Comparison of ENCODE assay signal across 31 cellular contexts in genomic region chr16:11515540-11516430, GRCh38.
"Had no signal": no experiment of that assay in that cellular context is flagged by ENCODE, and none has a peak within 500 bp of the region (broad histone marks: within the 10 kb centered on the region; RNA-seq: fewer than 3 reads in every experiment).

No MANE protein-coding gene starts in this region.

- H3K4me1 ChIP-seq: heart right ventricle, right atrium auricular region, tibial nerve had no signal

- H3K9me3 Mint-ChIP-seq: activated CD4-positive, alpha-beta T cell treated with anti-CD3 and anti-CD28 coated beads, Interleukin-2, amount 10 ng/mL, durations not matched to agents 24 days and 14 days; activated naive CD4-positive, alpha-beta T cell treated with anti-CD3 and anti-CD28 coated beads for 36 hours; stimulated activated naive B cell treated with anti-CD40 and anti-IgM and Interleukin-4, amounts not matched to agents 10 μg/mL and 1 μg/mL and 100 μg/mL, for 72 hours had no signal

- H3K4me2 ChIP-seq: smooth muscle cell had no signal

- ATAC-seq: heart right ventricle; left lobe of liver; stimulated activated naive B cell treated with anti-CD40 and anti-IgM and Interleukin-4, amounts not matched to agents 10 μg/mL and 1 μg/mL and 100 μg/mL, for 72 hours; T-helper 17 cell had no signal

- H3K4me1 Mint-ChIP-seq: activated CD4-positive, alpha-beta T cell treated with anti-CD3 and anti-CD28 coated beads, Interleukin-2, amount 10 ng/mL, durations not matched to agents 24 days and 14 days; activated naive CD8-positive, alpha-beta T cell treated with anti-CD3 and anti-CD28 coated beads, Interleukin-2, amount 10 ng/mL, durations not matched to agents 7 days and 5 days; T-helper 17 cell had no signal

- H3K36me3 Mint-ChIP-seq: activated naive CD8-positive, alpha-beta T cell treated with anti-CD3 and anti-CD28 coated beads, Interleukin-2, amount 10 ng/mL, durations not matched to agents 7 days and 5 days; stimulated activated naive B cell treated with anti-CD40 and anti-IgM and Interleukin-4, amounts not matched to agents 10 μg/mL and 1 μg/mL and 100 μg/mL, for 72 hours had no signal

- H3K4me3 Mint-ChIP-seq: activated CD4-positive, alpha-beta memory T cell treated with anti-CD3 and anti-CD28 coated beads for 36 hours; activated CD4-positive, alpha-beta T cell treated with anti-CD3 and anti-CD28 coated beads, Interleukin-2, amount 10 ng/mL, durations not matched to agents 24 days and 14 days; activated naive CD4-positive, alpha-beta T cell treated with anti-CD3 and anti-CD28 coated beads for 36 hours; activated naive CD8-positive, alpha-beta T cell treated with anti-CD3 and anti-CD28 coated beads, Interleukin-2, amount 10 ng/mL, durations not matched to agents 7 days and 5 days; activated T-helper 1 cell treated with anti-CD3 and anti-CD28 coated beads, Interleukin-12 subunit alpha, Interleukin-12 subunit beta, Interleukin-2, Interleukin-4 antibody, amounts not matched to agents 30 ng/mL and 10 ng/mL and 1 ng/mL, durations not matched to agents 14 hours and 24 hours and 36 hours; stimulated activated naive B cell treated with anti-CD40 and anti-IgM and Interleukin-4, amounts not matched to agents 10 μg/mL and 1 μg/mL and 100 μg/mL, for 72 hours; T-helper 17 cell had no signal

- H3K27me3 ChIP-seq: brain microvascular endothelial cell, heart right ventricle, right atrium auricular region, tibial nerve had no signal

- H3K27me3 Mint-ChIP-seq: activated CD4-positive, alpha-beta memory T cell treated with anti-CD3 and anti-CD28 coated beads for 36 hours; activated CD4-positive, alpha-beta T cell treated with anti-CD3 and anti-CD28 coated beads, Interleukin-2, amount 10 ng/mL, durations not matched to agents 24 days and 14 days; activated naive CD8-positive, alpha-beta T cell treated with anti-CD3 and anti-CD28 coated beads, Interleukin-2, amount 10 ng/mL, durations not matched to agents 7 days and 5 days; stimulated activated naive B cell treated with anti-CD40 and anti-IgM and Interleukin-4, amounts not matched to agents 10 μg/mL and 1 μg/mL and 100 μg/mL, for 72 hours; T-helper 17 cell had no signal

- H3K4me3 ChIP-seq: heart right ventricle, lung, right atrium auricular region, smooth muscle cell, tibial nerve had no signal

- H3K27ac Mint-ChIP-seq: activated CD4-positive, alpha-beta memory T cell treated with anti-CD3 and anti-CD28 coated beads for 36 hours; activated CD4-positive, alpha-beta T cell treated with anti-CD3 and anti-CD28 coated beads, Interleukin-2, amount 10 ng/mL, durations not matched to agents 24 days and 14 days; activated naive CD4-positive, alpha-beta T cell treated with anti-CD3 and anti-CD28 coated beads for 36 hours; activated naive CD8-positive, alpha-beta T cell treated with anti-CD3 and anti-CD28 coated beads, Interleukin-2, amount 10 ng/mL, durations not matched to agents 7 days and 5 days; activated T-helper 1 cell treated with anti-CD3 and anti-CD28 coated beads, Interleukin-12 subunit alpha, Interleukin-12 subunit beta, Interleukin-2, Interleukin-4 antibody, amounts not matched to agents 30 ng/mL and 10 ng/mL and 1 ng/mL, durations not matched to agents 14 hours and 24 hours and 36 hours; T-helper 17 cell had no signal

- H3K36me3 ChIP-seq: brain microvascular endothelial cell, heart right ventricle, right atrium auricular region, tibial nerve had no signal

- H3K27ac ChIP-seq: brain microvascular endothelial cell, heart right ventricle, right atrium auricular region, tibial nerve had no signal

- FAIRE-seq: astrocyte, endothelial cell of umbilical vein, urothelium cell line had no signal

- H3K9me3 ChIP-seq: right atrium auricular region had no signal

- DNase-seq: activated CD4-positive, alpha-beta memory T cell treated with anti-CD3 and anti-CD28 coated beads for 36 hours; activated CD4-positive, alpha-beta T cell treated with anti-CD3 and anti-CD28 coated beads, Interleukin-2, amount 10 ng/mL, durations not matched to agents 24 days and 14 days; activated CD4-positive, CD25-positive, alpha-beta regulatory T cell treated with anti-CD3 and anti-CD28 coated beads, Interleukin-2, amount 50 U/mL, for 72 hours; activated CD8-positive, alpha-beta memory T cell treated with anti-CD3 and anti-CD28 coated beads, Interleukin-2, amount 50 U/mL, for 4 hours; activated effector memory CD4-positive, alpha-beta T cell treated with anti-CD3 and anti-CD28 coated beads, Interleukin-2, amount 50 U/mL, for 16 hours; activated naive CD4-positive, alpha-beta T cell treated with anti-CD3 and anti-CD28 coated beads for 36 hours; activated naive CD8-positive, alpha-beta T cell treated with anti-CD3 and anti-CD28 coated beads, Interleukin-2, amount 10 ng/mL, durations not matched to agents 7 days and 5 days; activated T-cell treated with anti-CD3 and anti-CD28 coated beads, Interleukin-2, amount 50 U/mL, for 1 hour; amniotic stem cell; brain microvascular endothelial cell; cortex of kidney; foreskin fibroblast; heart right ventricle; kidney glomerular epithelial cell; mesendoderm; occipital lobe; stimulated activated CD4-positive, alpha-beta T cell treated with anti-CD3 and anti-CD28 coated beads, Interleukin-1b, Interleukin-23, amount 100 ng/mL, for 48 hours; stimulated activated CD4-positive, alpha-beta T cell treated with anti-CD3 and anti-CD28 coated beads, Interleukin-4, amount 100 ng/mL, for 4 hours; stimulated activated CD8-positive, alpha-beta memory T cell treated with anti-CD3 and anti-CD28 coated beads, Interleukin-4, amount 100 ng/mL, for 48 hours; stimulated activated naive B cell treated with anti-CD40 and anti-IgM and Interleukin-4, amounts not matched to agents 10 μg/mL and 1 μg/mL and 100 μg/mL, for 72 hours; T-helper 17 cell; T1000 had no signal
